Comparison of ENCODE assay signal across 16 cellular contexts in genomic region chr11:108825381-108825780, GRCh38.
A peak's percentile ranks its signal among the peaks of the same experiment; 100 is the strongest.
DNase-seq lines count a peak whose midpoint lies in the region; ATAC-seq and TF ChIP-seq lines count a peak whose summit lies in the region.
"Had no signal": no experiment of that assay in that cellular context is flagged by ENCODE, and none has a peak within 500 bp of the region (broad histone marks: within the 10 kb centered on the region; RNA-seq: fewer than 3 reads in every experiment).

No MANE protein-coding gene starts in this region.

- DNase-seq in EL (peak; percentile 22), IMR-90 (peak; percentile 16), dermis blood vessel endothelial cell (peak; percentile 8), kidney tubule cell (ENCODE audit: low spot score) (peak; percentile 12)
- DNase-seq in CD4-positive, alpha-beta memory T cell = no peak
- DNase-seq in T-helper 2 cell treated with Interferon-gamma antibody and Interleukin-4, amounts not matched to agents 5 μg/mL and 100 μg/mL, for 36 hours (ENCODE audit: low spot score) = no peak
- DNase-seq: C1 segment of cervical spinal cord, GM23248, MV-4-11, NCI-H1417, NCI-H187 treated with DMSO at 0.1 percent for 48 hours, NCI-H345, NCI-H526 treated with DMSO at 0.1 percent for 48 hours had no signal

- H3K23ac ChIP-seq in IMR-90 (ENCODE audit: low read depth, low read length) = no peak overlapping the region

- H2BK120ac ChIP-seq in IMR-90 (ENCODE audit: low read depth, low read length) = no peak overlapping the region

- no peak overlapping the region for H3K27ac ChIP-seq in IMR-90 (ENCODE audit: insufficient read depth, low read length)
- H3K27ac ChIP-seq in CD4-positive, alpha-beta memory T cell (ENCODE audit: low read depth, low read length) = no peak overlapping the region
- H3K27ac ChIP-seq: GM23248, SJSA1 had no signal

- WGBS in IMR-90 (ENCODE audit: extremely low coverage in 2 of 2, insufficient read length in 1 of 2), 2 experiments = no CpG with 5 or more reads among the region's 1 CpG

- CTCF ChIA-PET in IMR-90 (lab: Yijun Ruan, JAX) = interaction anchor here (0.7 kb wide), 1 partner anchor 127 kb away, joined by 3 read pairs; no protein-coding TSS in a partner anchor
- CTCF ChIA-PET in CD4-positive, alpha-beta memory T cell (lab: Charles Lee; ENCODE audit: partially characterized antibody) = no interaction called here

- no peak overlapping the region for H2BK15ac ChIP-seq in IMR-90 (ENCODE audit: low read depth, low read length)

- no peaks in the 10 kb centered on the region for H3K36me3 ChIP-seq in IMR-90 (ENCODE audit: control insufficient read depth, insufficient read depth, low read length)
- H3K36me3 ChIP-seq in CD4-positive, alpha-beta memory T cell (ENCODE audit: insufficient read depth, low read length) = no peaks in the 10 kb centered on the region
- H3K36me3 ChIP-seq: SJSA1 had no signal

- no peaks in the 10 kb centered on the region for H3K9me1 ChIP-seq in IMR-90 (ENCODE audit: insufficient read depth, low read length)

- H2BK20ac ChIP-seq in IMR-90 (ENCODE audit: low read depth, low read length) = no peak overlapping the region

- no peak overlapping the region for H2BK5ac ChIP-seq in IMR-90 (ENCODE audit: low read depth, low read length, poor library complexity, severe bottlenecking)

- peaks cover 3 to 7% of the 10 kb centered on the region in 2 experiments; a peak in 2 of 4 replicates for H3K79me1 ChIP-seq in IMR-90 (ENCODE audit: low read depth in 1 of 2, low read length in 2 of 2)

- no peak overlapping the region for H3K4me3 Mint-ChIP-seq in CD4-positive, alpha-beta memory T cell
- no peak overlapping the region for H3K4me3 Mint-ChIP-seq in T-helper 2 cell treated with Interferon-gamma antibody and Interleukin-4, amounts not matched to agents 5 μg/mL and 100 μg/mL, for 36 hours

- TF ChIP-seq POLR2A in IMR-90 (IDR thresholded peaks at IDR 0.05; ENCODE audit: low read depth, low read length) = no peak

- H3K9ac ChIP-seq in IMR-90 (ENCODE audit: low read depth, low read length) = no peak overlapping the region
- H3K9ac ChIP-seq: GM23248 had no signal

- peaks cover 6 to 14% (median 11%) of the 10 kb centered on the region in 4 donors for H3K4me1 Mint-ChIP-seq in CD4-positive, alpha-beta memory T cell
- H3K4me1 Mint-ChIP-seq in T-helper 2 cell treated with Interferon-gamma antibody and Interleukin-4, amounts not matched to agents 5 μg/mL and 100 μg/mL, for 36 hours (ENCODE audit: low read depth) = peaks cover 9% of the 10 kb centered on the region

- no peak overlapping the region for H3K56ac ChIP-seq in IMR-90 (ENCODE audit: extremely low read depth, insufficient read depth, low read length)

- no peaks in the 10 kb centered on the region for H4K20me1 ChIP-seq in IMR-90 (ENCODE audit: insufficient read depth, low read length)

- H4K91ac ChIP-seq in IMR-90 (ENCODE audit: insufficient read depth, low read depth, low read length) = no peak overlapping the region

- H3K27me3 ChIP-seq in IMR-90 (ENCODE audit: control insufficient read depth, insufficient read depth, low read length) = no peaks in the 10 kb centered on the region
- H3K27me3 ChIP-seq in CD4-positive, alpha-beta memory T cell (ENCODE audit: insufficient read depth, low read length) = no peaks in the 10 kb centered on the region
- H3K27me3 ChIP-seq: SJSA1 had no signal

- ATAC-seq in IMR-90 (ENCODE audit: low read depth) (no peak), GM18502 (IDR thresholded peaks at IDR 0.05; ENCODE audit: poor library complexity, unreplicated experiment) (no peak), HG03442 (IDR thresholded peaks at IDR 0.05; ENCODE audit: unreplicated experiment) (no peak)

- no peak overlapping the region for H3K4me3 ChIP-seq in IMR-90 (ENCODE audit: insufficient read depth, low read depth, low read length)
- H3K4me3 ChIP-seq in CD4-positive, alpha-beta memory T cell (ENCODE audit: low read length in 2 of 2) = no peak overlapping the region
- H3K4me3 ChIP-seq: GM23248, SJSA1 had no signal

- H3K18ac ChIP-seq in IMR-90 (ENCODE audit: low read depth, low read length) = no peak overlapping the region

- no TSS peak for BruUV-seq in IMR-90 (replicated peaks; lab: Mats Ljungman, UMichigan)

- H3K9me3 ChIP-seq in IMR-90 (ENCODE audit: control insufficient read depth, insufficient read depth, low read length) = no peaks in the 10 kb centered on the region
- no peaks in the 10 kb centered on the region for H3K9me3 ChIP-seq in CD4-positive, alpha-beta memory T cell (ENCODE audit: control insufficient read depth in 1 of 2, low read length in 2 of 2)
- H3K9me3 ChIP-seq: SJSA1 had no signal

- peaks cover 1 to 5% of the 10 kb centered on the region in 2 donors for H3K36me3 Mint-ChIP-seq in CD4-positive, alpha-beta memory T cell
- H3K36me3 Mint-ChIP-seq in T-helper 2 cell treated with Interferon-gamma antibody and Interleukin-4, amounts not matched to agents 5 μg/mL and 100 μg/mL, for 36 hours (ENCODE audit: low read depth) = peaks cover 4% of the 10 kb centered on the region

- POLR2A ChIA-PET in IMR-90 (lab: Charles Lee; ENCODE audit: unreplicated experiment) = no interaction called here
- POLR2A ChIA-PET in CD4-positive, alpha-beta memory T cell (lab: Charles Lee; ENCODE audit: partially characterized antibody) = no interaction called here

- no peak overlapping the region for H4K5ac ChIP-seq in IMR-90 (ENCODE audit: low read depth, low read length)

- TF ChIP-seq CTCF in IMR-90 (conservative IDR thresholded peaks at IDR 0.05; ENCODE audit: low read depth, low read length) = no peak

- H2AFZ ChIP-seq in IMR-90 (replicated peaks; ENCODE audit: low read length, poor library complexity) = no peak overlapping the region
- H2AFZ ChIP-seq: GM23248 had no signal

- H2AK5ac ChIP-seq in IMR-90 (ENCODE audit: low read depth, low read length) = no peak overlapping the region

- H3K9me3 Mint-ChIP-seq in CD4-positive, alpha-beta memory T cell = peaks cover 0 to 7% (median 0%) of the 10 kb centered on the region in 8 donors
- H3K9me3 Mint-ChIP-seq in T-helper 2 cell treated with Interferon-gamma antibody and Interleukin-4, amounts not matched to agents 5 μg/mL and 100 μg/mL, for 36 hours = peaks cover 7% of the 10 kb centered on the region

- H3K14ac ChIP-seq in IMR-90 (replicated peaks; ENCODE audit: low read depth, low read length) = no peak overlapping the region

- peaks cover 4% of the 10 kb centered on the region for H3K4me1 ChIP-seq in IMR-90 (ENCODE audit: control insufficient read depth, insufficient read depth, low read length)
- H3K4me1 ChIP-seq in CD4-positive, alpha-beta memory T cell (ENCODE audit: insufficient read depth, low read length) = no peaks in the 10 kb centered on the region
- H3K4me1 ChIP-seq: SJSA1 had no signal

- no peak overlapping the region for H3K4me2 ChIP-seq in IMR-90 (ENCODE audit: low read depth, low read length)

- intact Hi-C loops in IMR-90 (cut with micrococcal nuclease) = no loop called here
- intact Hi-C loops in CD4-positive, alpha-beta memory T cell (cut with micrococcal nuclease) = no loop called here

- dilution Hi-C loops in IMR-90 (cut with HindIII; ENCODE audit: low sequenced_read_pairs, unreplicated experiment) = no loop called here

- no peak for TF ChIP-seq RAD21 in IMR-90 (IDR thresholded peaks at IDR 0.05; ENCODE audit: low read length)

- in situ Hi-C loops in IMR-90 (cut with MboI; ENCODE audit: low sequenced_read_pairs) = no loop called here

- no peak overlapping the region for H3K27ac Mint-ChIP-seq in CD4-positive, alpha-beta memory T cell
- no peak overlapping the region for H3K27ac Mint-ChIP-seq in T-helper 2 cell treated with Interferon-gamma antibody and Interleukin-4, amounts not matched to agents 5 μg/mL and 100 μg/mL, for 36 hours

- no peak overlapping the region for H4K8ac ChIP-seq in IMR-90 (ENCODE audit: low read depth in 2 of 2, low read length in 2 of 2)

- H3K27me3 Mint-ChIP-seq in CD4-positive, alpha-beta memory T cell = no peaks in the 10 kb centered on the region
- H3K27me3 Mint-ChIP-seq in T-helper 2 cell treated with Interferon-gamma antibody and Interleukin-4, amounts not matched to agents 5 μg/mL and 100 μg/mL, for 36 hours (ENCODE audit: low read depth) = no peaks in the 10 kb centered on the region

- no peak overlapping the region for H2AK9ac ChIP-seq in IMR-90 (replicated peaks; ENCODE audit: low read depth, low read length, poor library complexity)

- no peak overlapping the region for H3K4ac ChIP-seq in IMR-90 (ENCODE audit: low read depth, low read length)

TF ChIP-seq in IMR-90, 13 proteins besides CTCF, POLR2A, EP300 and RAD21:
- no peak for TF ChIP-seq CEBPB (IDR thresholded peaks at IDR 0.05; ENCODE audit: low read depth, low read length)
- no peak for TF ChIP-seq MAFK (IDR thresholded peaks at IDR 0.05; ENCODE audit: low read depth, low read length)
- TF ChIP-seq USF2 (IDR thresholded peaks at IDR 0.05; ENCODE audit: low read depth, low read length) = no peak
- no peak for TF ChIP-seq CHD1 (IDR thresholded peaks at IDR 0.05; ENCODE audit: low read depth, low read length)
TF ChIP-seq in IMR-90: peak in this region for 0.

Comparison
In these comparisons a context has a peak if more than half of its experiments do, and no peak if none do; other contexts are left out.
1. DNase-seq: peak in EL (single experiment), IMR-90 (single experiment), dermis blood vessel endothelial cell (single experiment) and kidney tubule cell (single experiment); none in CD4-positive, alpha-beta memory T cell (0 of 5) and T-helper 2 cell treated with Interferon-gamma antibody and Interleukin-4, amounts not matched to agents 5 μg/mL and 100 μg/mL, for 36 hours (single experiment).